In genomic region chr12:50246159-50246865, GRCh38 we compare ENCODE assay signal across 11 cellular contexts. TPM values are rescaled to one million over a fixed set of nuclear protein-coding genes. Genes with fewer than 3 reads are reported as not detected.
DNase-seq lines count a peak whose midpoint lies in the region; ATAC-seq and TF ChIP-seq lines count a peak whose summit lies in the region.
"Had no signal": no experiment of that assay in that cellular context is flagged by ENCODE, and none has a peak within 500 bp of the region (broad histone marks: within the 10 kb centered on the region; RNA-seq: fewer than 3 reads in every experiment).

No MANE protein-coding gene starts in this region.

- BruUV-seq in Caco-2 (replicated peaks; lab: Mats Ljungman, UMichigan): no TSS peak

- POLR2A ChIA-PET in Caco-2 (lab: Charles Lee): no interaction called here

- TF ChIP-seq CTCF in Caco-2 (IDR thresholded peaks at IDR 0.05; ENCODE audit: insufficient read depth in 1 of 2, low read depth in 1 of 2, low read length in 1 of 2, severe bottlenecking in 1 of 2, unreplicated experiment in 1 of 2) (no peak), osteocyte (IDR thresholded peaks at IDR 0.05) (no peak)

- no peak for ATAC-seq in GM21367 (IDR thresholded peaks at IDR 0.05; ENCODE audit: unreplicated experiment)

- H3K27ac ChIP-seq in effector memory CD4-positive, alpha-beta T cell (ENCODE audit: insufficient read depth, low read length, poor library complexity, severe bottlenecking): no peak overlapping the region

- peak overlapping the region; percentile 40 for H3K27ac Mint-ChIP-seq in Caco-2 (ENCODE audit: unreplicated experiment)
- peak overlapping the region; percentile 86 for H3K27ac Mint-ChIP-seq in osteocyte (ENCODE audit: unreplicated experiment)

- H3K4me1 Mint-ChIP-seq in Caco-2 (ENCODE audit: low read depth, unreplicated experiment) (peaks cover 42% of the 10 kb centered on the region), osteocyte (ENCODE audit: unreplicated experiment) (peaks cover 39% of the 10 kb centered on the region)

- no peak overlapping the region for H3K4me3 Mint-ChIP-seq in Caco-2 (ENCODE audit: unreplicated experiment)
- H3K4me3 Mint-ChIP-seq in osteocyte (ENCODE audit: unreplicated experiment): no peak overlapping the region
- H3K4me3 Mint-ChIP-seq: CD8-positive, alpha-beta memory T cell had no signal

- H3K4me3 ChIP-seq in Caco-2 (ENCODE audit: low read depth, low read length): no peak overlapping the region
- H3K4me3 ChIP-seq in effector memory CD4-positive, alpha-beta T cell (ENCODE audit: insufficient read depth, low read depth, low read length, poor library complexity, severe bottlenecking): no peak overlapping the region

- CTCF ChIA-PET in Caco-2 (lab: Charles Lee): interaction anchor here (0.9 kb wide), 1 partner anchor 136 kb away, joined by 3 read pairs; no protein-coding TSS in a partner anchor

- H3K36me3 ChIP-seq in Caco-2 (ENCODE audit: control insufficient read depth, insufficient read depth, low read length): peaks cover 2% of the 10 kb centered on the region; the same call in 1 of the 2 replicates
- H3K36me3 ChIP-seq in effector memory CD4-positive, alpha-beta T cell (ENCODE audit: control insufficient read depth, insufficient read depth, low read length): no peaks in the 10 kb centered on the region

- no peaks in the 10 kb centered on the region for H3K9me3 Mint-ChIP-seq in Caco-2 (ENCODE audit: unreplicated experiment)
- no peaks in the 10 kb centered on the region for H3K9me3 Mint-ChIP-seq in osteocyte (ENCODE audit: unreplicated experiment)
- H3K9me3 Mint-ChIP-seq: CD8-positive, alpha-beta memory T cell had no signal

- H3K9me3 ChIP-seq in Caco-2: no peaks in the 10 kb centered on the region
- H3K9me3 ChIP-seq in effector memory CD4-positive, alpha-beta T cell (ENCODE audit: control insufficient read depth, low read length): no peaks in the 10 kb centered on the region

- H3K4me1 ChIP-seq in Caco-2: peaks cover 63% of the 10 kb centered on the region
- H3K4me1 ChIP-seq in effector memory CD4-positive, alpha-beta T cell (ENCODE audit: control insufficient read depth, insufficient read depth, low read length, poor library complexity, severe bottlenecking): no peaks in the 10 kb centered on the region

- H3K36me3 Mint-ChIP-seq in Caco-2 (ENCODE audit: insufficient read depth, unreplicated experiment) (peaks cover 28% of the 10 kb centered on the region), osteocyte (ENCODE audit: unreplicated experiment) (peaks cover 11% of the 10 kb centered on the region)

- intact Hi-C loops in Caco-2 (cut with micrococcal nuclease; ENCODE audit: unreplicated experiment): no loop called here

- H3K27me3 Mint-ChIP-seq in Caco-2 (ENCODE audit: insufficient read depth, unreplicated experiment) (no peaks in the 10 kb centered on the region), osteocyte (ENCODE audit: unreplicated experiment) (no peaks in the 10 kb centered on the region)

- no peaks in the 10 kb centered on the region for H3K27me3 ChIP-seq in Caco-2 (replicated peaks; ENCODE audit: control insufficient read depth, insufficient read depth, low read length)
- no peaks in the 10 kb centered on the region for H3K27me3 ChIP-seq in effector memory CD4-positive, alpha-beta T cell (replicated peaks; ENCODE audit: control insufficient read depth, insufficient read depth, low read length, poor library complexity, severe bottlenecking)

- DNase-seq in Caco-2 (no peak), M059J (ENCODE audit: low read depth) (peak; percentile 27), cerebellar cortex (ENCODE audit: low spot score) (peak; percentile 87), osteocyte (ENCODE audit: extremely low spot score, unreplicated experiment) (no peak), T-helper 9 cell (no peak), GM19240 (ENCODE audit: insufficient read length, low spot score) (no peak)
- no peak for DNase-seq in effector memory CD4-positive, alpha-beta T cell
- DNase-seq: activated CD4-positive, alpha-beta T cell treated with anti-CD3 and anti-CD28 coated beads for 1 hour; CD8-positive, alpha-beta memory T cell; NCI-H1417 treated with DMSO at 0.1 percent for 48 hours had no signal

RNA-seq across cellular contexts. Expression of gene LIMA1, which starts 37.0 kb away (rescaled TPM):
- total RNA-seq in Caco-2 (2022) (50.3 and 53.5 TPM in 2 replicates), osteocyte (96.6 and 98.5 TPM in 2 replicates)
- total RNA-seq in M059J (2014; rRNA removed; shearing (Covaris generic)): 199 and 240 TPM in 2 replicates

Comparison
In these comparisons a context has a peak if more than half of its experiments do, and no peak if none do; other contexts are left out.
1. DNase-seq: peak in M059J (single experiment) and cerebellar cortex (single experiment); none in Caco-2 (0 of 2), osteocyte (single experiment), T-helper 9 cell (single experiment), effector memory CD4-positive, alpha-beta T cell (0 of 3) and GM19240 (single experiment).